Comparison of ENCODE assay signal across 1 cellular context in genomic region chr17:81121841-81122733, GRCh38.
A peak's percentile ranks its signal among the peaks of the same experiment; 100 is the strongest.
TF ChIP-seq lines count a peak whose summit lies in the region.

No MANE protein-coding gene starts in this region.

TF ChIP-seq in H1, 55 proteins besides CTCF, POLR2A, EP300 and RAD21:
- TF ChIP-seq FOSL1 (IDR thresholded peaks at IDR 0.05; ENCODE audit: insufficient read depth, low read depth, low read length) (no peak), BRCA1 (IDR thresholded peaks at IDR 0.05; ENCODE audit: low read depth, low read length) (no peak), RXRA (IDR thresholded peaks at IDR 0.05; ENCODE audit: insufficient read depth, low read depth, low read length) (no peak), KDM4A (IDR thresholded peaks at IDR 0.05; ENCODE audit: low read depth, low read length, severe bottlenecking) (peak; percentile 68), ATF3 (IDR thresholded peaks at IDR 0.05; ENCODE audit: insufficient read depth, low read depth, low read length) (no peak), EZH2 (IDR thresholded peaks at IDR 0.05; ENCODE audit: low read depth, low read length, severe bottlenecking) (peak; percentile 16), JUND (IDR thresholded peaks at IDR 0.05; ENCODE audit: low read length) (no peak), E2F6 (IDR thresholded peaks at IDR 0.05) (peak; percentile 10; the same call in 1 of the 2 replicates), MAX (IDR thresholded peaks at IDR 0.05) (peak; percentile 6; the same call in 1 of the 2 replicates), PHF8 (conservative IDR thresholded peaks at IDR 0.05; ENCODE audit: low read depth, low read length) (no peak)
TF ChIP-seq in H1: peak in this region for 4.
